9 cellular contexts compared by ENCODE assay signal in the genomic region with DNA sequence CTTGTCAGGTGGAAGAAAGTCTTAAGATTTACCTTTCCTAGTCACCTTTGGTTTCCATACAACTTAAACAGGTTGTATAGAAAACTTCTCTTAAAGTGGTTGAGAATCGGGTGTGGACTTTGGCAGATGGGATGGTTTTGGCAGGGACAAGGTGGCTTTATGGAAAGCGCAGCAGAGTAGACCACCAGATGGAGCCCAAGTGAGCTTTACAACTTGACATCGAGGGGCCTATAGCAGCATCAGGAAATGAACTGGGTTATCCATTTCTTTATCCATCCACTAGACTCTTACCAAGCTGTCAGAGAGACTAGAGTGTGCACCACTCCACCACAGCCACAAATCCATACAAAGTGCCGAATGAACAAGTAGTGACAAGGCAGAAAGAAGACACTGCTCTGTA.
DNase-seq lines count a peak whose midpoint lies in the region; ATAC-seq and TF ChIP-seq lines count a peak whose summit lies in the region.
"Had no signal": no experiment of that assay in that cellular context is flagged by ENCODE, and none has a peak within 500 bp of the region (broad histone marks: within the 10 kb centered on the region; RNA-seq: fewer than 3 reads in every experiment).

No MANE protein-coding gene starts in this region.

- WGBS in upper lobe of left lung, 2 donors: 49 to 54% methylated on average over 4 of the region's 4 CpGs
- 66 to 67% methylated on average over 3 to 4 of the region's 4 CpGs for WGBS in transverse colon (ENCODE audit: low coverage in 1 of 2), 2 donors

- peak overlapping the region; percentile 82 for H3K27ac Mint-ChIP-seq in CD8-positive, alpha-beta T cell

- H3K4me1 Mint-ChIP-seq in CD8-positive, alpha-beta T cell (ENCODE audit: low read depth): peaks cover 58% of the 10 kb centered on the region

- no peak overlapping the region for H3K4me3 ChIP-seq in CD8-positive, alpha-beta T cell (ENCODE audit: low read depth, low read length)
- H3K4me3 ChIP-seq in upper lobe of left lung (no peak overlapping the region), transverse colon (no peak overlapping the region)
- H3K4me3 ChIP-seq: skin epidermis had no signal

- DNase-seq in CD8-positive, alpha-beta T cell: peak in 6 of 7 experiments; percentile 34 to 73 (median 58)
- DNase-seq in Kasumi-1 (lab: John Stamatoyannopoulos, UW): peak; percentile 71 to 77
- DNase-seq in T-helper 9 cell: peak; percentile 19
- peak; percentile 43 to 62 for DNase-seq in dermis microvascular lymphatic vessel endothelial cell (ENCODE audit: low read depth in 2 of 2)
- peak; percentile 17 for DNase-seq in mucosa of gallbladder (ENCODE audit: low spot score)
- no peak for DNase-seq in upper lobe of left lung
- no peak for DNase-seq in transverse colon

- H3K9me3 ChIP-seq in CD8-positive, alpha-beta T cell (ENCODE audit: low read length): no peaks in the 10 kb centered on the region
- H3K9me3 ChIP-seq in upper lobe of left lung: no peaks in the 10 kb centered on the region
- no peaks in the 10 kb centered on the region for H3K9me3 ChIP-seq in transverse colon

- in situ Hi-C loops in transverse colon (cut with MboI; ENCODE audit: low pct_ligation_motif_present in 1 of 4, low pct_unique_long_range_greater_than_20kb in 1 of 4, low sequenced_read_pairs in 3 of 4): loop anchor here in 3 of 4 donors (10.0 to 25.0 kb wide), 2 partner anchors 254 to 261 kb away; no protein-coding TSS in a partner anchor

- H3K27me3 Mint-ChIP-seq in CD8-positive, alpha-beta T cell (ENCODE audit: low read depth): no peaks in the 10 kb centered on the region

- CTCF ChIA-PET in CD8-positive, alpha-beta T cell (lab: Charles Lee): interaction anchor here (0.5 to 3.7 kb wide), 51 partner anchors 10 to 289 kb away, joined by 3 to 52 read pairs (median 5); partner anchors contain the start of gene MBNL1

- peak overlapping the region; percentile 40 for H3K4me3 Mint-ChIP-seq in CD8-positive, alpha-beta T cell

- no peaks in the 10 kb centered on the region for H3K27me3 ChIP-seq in CD8-positive, alpha-beta T cell (ENCODE audit: insufficient read depth, low read length)
- no peaks in the 10 kb centered on the region for H3K27me3 ChIP-seq in upper lobe of left lung
- no peaks in the 10 kb centered on the region for H3K27me3 ChIP-seq in transverse colon

- no peak overlapping the region for H3K27ac ChIP-seq in CD8-positive, alpha-beta T cell (ENCODE audit: low read depth, low read length)
- no peak overlapping the region for H3K27ac ChIP-seq in upper lobe of left lung
- no peak overlapping the region for H3K27ac ChIP-seq in transverse colon
- H3K27ac ChIP-seq: skin epidermis had no signal

- TF ChIP-seq CTCF in CD8-positive, alpha-beta T cell (IDR thresholded peaks at IDR 0.05): peak; percentile 79
- peak in 5 of 6 experiments; percentile 11 to 47 (median 36) for TF ChIP-seq CTCF in upper lobe of left lung (IDR thresholded peaks at IDR 0.05)
- TF ChIP-seq CTCF in transverse colon (IDR thresholded peaks at IDR 0.05): peak in 2 of 5 experiments; percentile 24 to 32

- H3K4me1 ChIP-seq in CD8-positive, alpha-beta T cell (ENCODE audit: insufficient read depth, low read length): peaks cover 22% of the 10 kb centered on the region
- no peaks in the 10 kb centered on the region for H3K4me1 ChIP-seq in upper lobe of left lung
- H3K4me1 ChIP-seq in transverse colon: no peaks in the 10 kb centered on the region

- TF ChIP-seq EP300 in upper lobe of left lung (IDR thresholded peaks at IDR 0.05) (no peak), transverse colon (IDR thresholded peaks at IDR 0.05; ENCODE audit: low read depth) (no peak)

- peak; percentile 94 for ATAC-seq in CD8-positive, alpha-beta T cell
- ATAC-seq in GM19025 (IDR thresholded peaks at IDR 0.05; ENCODE audit: low read depth, unreplicated experiment) (peak; percentile 60), upper lobe of left lung (ENCODE audit: low FRiP score in 2 of 2) (peak in 1 of 2 donors; percentile 53)

- TF ChIP-seq POLR2A in upper lobe of left lung (IDR thresholded peaks at IDR 0.05): no peak
- TF ChIP-seq POLR2A in transverse colon (IDR thresholded peaks at IDR 0.05): no peak

- POLR2A ChIA-PET in CD8-positive, alpha-beta T cell (lab: Charles Lee): interaction anchor here (0.6 to 1.9 kb wide), 11 partner anchors 10 to 265 kb away, joined by 3 to 21 read pairs (median 3); partner anchors contain the start of gene MBNL1

- no peaks in the 10 kb centered on the region for H3K9me3 Mint-ChIP-seq in CD8-positive, alpha-beta T cell

- no peaks in the 10 kb centered on the region for H3K36me3 Mint-ChIP-seq in CD8-positive, alpha-beta T cell

- intact Hi-C loops in CD8-positive, alpha-beta T cell (cut with DNase I, micrococcal nuclease): loop anchor here (1.0 to 5.0 kb wide), 5 partner anchors 85 to 289 kb away; partner anchors contain the start of gene MBNL1 (in 1 of the 2)
- intact Hi-C loops in transverse colon (cut with DNase I; ENCODE audit: low total_unique reads): no loop called here

- no peaks in the 10 kb centered on the region for H3K36me3 ChIP-seq in CD8-positive, alpha-beta T cell (ENCODE audit: insufficient read depth, low read length)
- H3K36me3 ChIP-seq in upper lobe of left lung (no peaks in the 10 kb centered on the region), transverse colon (no peaks in the 10 kb centered on the region)

Comparison
In these comparisons a context has a peak if more than half of its experiments do, and no peak if none do; other contexts are left out.
1. DNase-seq: peak in CD8-positive, alpha-beta T cell (6 of 7), Kasumi-1 (2 of 2), T-helper 9 cell (single experiment), dermis microvascular lymphatic vessel endothelial cell (2 of 2) and mucosa of gallbladder (single experiment); none in upper lobe of left lung (0 of 2) and transverse colon (single experiment).